12 cellular contexts compared by ENCODE assay signal in genomic region chrX:12210921-12211320, GRCh38.
DNase-seq lines count a peak whose midpoint lies in the region; ATAC-seq and TF ChIP-seq lines count a peak whose summit lies in the region.
"Had no signal": no experiment of that assay in that cellular context is flagged by ENCODE, and none has a peak within 500 bp of the region (broad histone marks: within the 10 kb centered on the region; RNA-seq: fewer than 3 reads in every experiment).

No MANE protein-coding gene starts in this region.

- H3K9me2 ChIP-seq in PC-3 (replicated peaks; ENCODE audit: low read length): no peaks in the 10 kb centered on the region

- H3F3A ChIP-seq in PC-3 (ENCODE audit: low read length, unreplicated experiment): no peaks in the 10 kb centered on the region

- H3K9me3 ChIP-seq in PC-3 (ENCODE audit: low read length) (no peaks in the 10 kb centered on the region), osteoblast (ENCODE audit: low read depth, low read length) (no peaks in the 10 kb centered on the region), WERI-Rb-1 (ENCODE audit: severe bottlenecking) (no peaks in the 10 kb centered on the region), ascending aorta (no peaks in the 10 kb centered on the region)
- H3K9me3 ChIP-seq: suprapubic skin had no signal

- H3K4me1 ChIP-seq in PC-3 (ENCODE audit: insufficient read depth, low read length): peaks cover 33% of the 10 kb centered on the region
- H3K4me1 ChIP-seq in osteoblast (ENCODE audit: insufficient read depth, low read length): peaks cover 12% of the 10 kb centered on the region
- no peaks in the 10 kb centered on the region for H3K4me1 ChIP-seq in ascending aorta
- H3K4me1 ChIP-seq: suprapubic skin had no signal

- peak overlapping the region; percentile 62 for H3K9ac ChIP-seq in PC-3 (ENCODE audit: low read length)

- H3K27ac ChIP-seq in PC-3 (ENCODE audit: low read length): peak overlapping the region; percentile 94
- H3K27ac ChIP-seq in epithelial cell of prostate: peak overlapping the region; percentile 81
- peak overlapping the region; percentile 79 for H3K27ac ChIP-seq in osteoblast (ENCODE audit: low read depth, low read length)
- H3K27ac ChIP-seq in WERI-Rb-1: no peak overlapping the region
- no peak overlapping the region for H3K27ac ChIP-seq in ascending aorta
- H3K27ac ChIP-seq: C4-2B, suprapubic skin had no signal

- H3K4me1 Mint-ChIP-seq in Calu3 (ENCODE audit: low read depth, unreplicated experiment): no peaks in the 10 kb centered on the region
- H3K4me1 Mint-ChIP-seq: activated T-helper 17 cell treated with anti-CD3 and anti-CD28 coated beads, Interleukin-2, amount 50 U/mL, for 72 hours had no signal

- TF ChIP-seq CTCF in PC-3 (conservative IDR thresholded peaks at IDR 0.05; ENCODE audit: low read depth, low read length) (no peak), osteoblast (IDR thresholded peaks at IDR 0.05; ENCODE audit: extremely low read depth, low read depth, low read length) (no peak), WERI-Rb-1 (IDR thresholded peaks at IDR 0.05; ENCODE audit: low read depth, low read length) (no peak), ascending aorta (IDR thresholded peaks at IDR 0.05) (no peak), Calu3 (IDR thresholded peaks at IDR 0.05; ENCODE audit: unreplicated experiment) (no peak)

- H4K20me1 ChIP-seq in PC-3 (ENCODE audit: low read length) (no peaks in the 10 kb centered on the region), osteoblast (ENCODE audit: insufficient read depth, low read length) (no peaks in the 10 kb centered on the region)

- ATAC-seq in PC-3: peak; percentile 80
- ATAC-seq: activated CD8-positive, alpha-beta T cell treated with anti-CD3 and anti-CD28 coated beads, Interleukin-2, amount 10 ng/mL, durations not matched to agents 7 days and 5 days; activated T-helper 17 cell treated with anti-CD3 and anti-CD28 coated beads, Interleukin-2, amount 50 U/mL, for 72 hours had no signal

- no peaks in the 10 kb centered on the region for H3K27me3 Mint-ChIP-seq in Calu3 (ENCODE audit: unreplicated experiment)
- H3K27me3 Mint-ChIP-seq: activated T-helper 17 cell treated with anti-CD3 and anti-CD28 coated beads, Interleukin-2, amount 50 U/mL, for 72 hours had no signal

- H3K4me2 ChIP-seq in PC-3 (ENCODE audit: low read length): peak overlapping the region; percentile 77
- peak overlapping the region; percentile 60 for H3K4me2 ChIP-seq in osteoblast (ENCODE audit: insufficient read depth, low read length)

- H3K4me3 ChIP-seq in PC-3 (ENCODE audit: low read length) (peak overlapping the region; percentile 44), osteoblast (ENCODE audit: insufficient read depth, low read length) (peak overlapping the region; percentile 39), WERI-Rb-1 (ENCODE audit: low read depth, low read length) (no peak overlapping the region), ascending aorta (no peak overlapping the region)
- H3K4me3 ChIP-seq: suprapubic skin had no signal

- no peak overlapping the region for H3K4me3 Mint-ChIP-seq in Calu3 (ENCODE audit: low read depth, unreplicated experiment)
- H3K4me3 Mint-ChIP-seq: activated CD8-positive, alpha-beta T cell treated with anti-CD3 and anti-CD28 coated beads, Interleukin-2, amount 10 ng/mL, durations not matched to agents 7 days and 5 days; activated T-helper 17 cell treated with anti-CD3 and anti-CD28 coated beads, Interleukin-2, amount 50 U/mL, for 72 hours had no signal

- H3K27me3 ChIP-seq in PC-3 (ENCODE audit: low read length): no peaks in the 10 kb centered on the region
- no peaks in the 10 kb centered on the region for H3K27me3 ChIP-seq in osteoblast (ENCODE audit: insufficient read depth, low read length)
- peaks cover 15% of the 10 kb centered on the region for H3K27me3 ChIP-seq in WERI-Rb-1 (ENCODE audit: insufficient read depth, low read depth, severe bottlenecking)
- H3K27me3 ChIP-seq in ascending aorta: no peaks in the 10 kb centered on the region
- H3K27me3 ChIP-seq: suprapubic skin had no signal

- intact Hi-C loops in PC-3 (cut with micrococcal nuclease): loop anchor here (1.0 to 5.0 kb wide), 3 partner anchors 14 to 72 kb away; no protein-coding TSS in a partner anchor
- intact Hi-C loops in ascending aorta (cut with DNase I): no loop called here
- intact Hi-C loops in Calu3 (cut with micrococcal nuclease; ENCODE audit: unreplicated experiment): no loop called here

- no peaks in the 10 kb centered on the region for H3K9me3 Mint-ChIP-seq in Calu3 (ENCODE audit: low read depth, unreplicated experiment)
- H3K9me3 Mint-ChIP-seq: activated T-helper 17 cell treated with anti-CD3 and anti-CD28 coated beads, Interleukin-2, amount 50 U/mL, for 72 hours had no signal

- H2AFZ ChIP-seq in PC-3 (ENCODE audit: low read length) (peak overlapping the region; percentile 70), osteoblast (ENCODE audit: low read length) (peak overlapping the region; percentile 60)

- no peaks in the 10 kb centered on the region for H3K36me3 Mint-ChIP-seq in Calu3 (ENCODE audit: insufficient read depth, unreplicated experiment)

- H3K36me3 ChIP-seq in PC-3 (ENCODE audit: low read depth, low read length): no peaks in the 10 kb centered on the region
- no peaks in the 10 kb centered on the region for H3K36me3 ChIP-seq in osteoblast (ENCODE audit: insufficient read depth, low read length)
- no peaks in the 10 kb centered on the region for H3K36me3 ChIP-seq in WERI-Rb-1
- H3K36me3 ChIP-seq in ascending aorta: no peaks in the 10 kb centered on the region
- H3K36me3 ChIP-seq: suprapubic skin had no signal

- H3K27ac Mint-ChIP-seq in Calu3 (ENCODE audit: unreplicated experiment): no peak overlapping the region
- H3K27ac Mint-ChIP-seq: activated CD8-positive, alpha-beta T cell treated with anti-CD3 and anti-CD28 coated beads, Interleukin-2, amount 10 ng/mL, durations not matched to agents 7 days and 5 days; activated T-helper 17 cell treated with anti-CD3 and anti-CD28 coated beads, Interleukin-2, amount 50 U/mL, for 72 hours had no signal

- peak; percentile 71 for DNase-seq in EH (ENCODE audit: low read depth)
- peak; percentile 84 for DNase-seq in PC-3
- peak; percentile 1 for DNase-seq in epithelial cell of prostate (ENCODE audit: low read depth, low spot score)
- no peak for DNase-seq in osteoblast (ENCODE audit: insufficient read length, low spot score, missing footprints)
- no peak for DNase-seq in WERI-Rb-1
- no peak for DNase-seq in ascending aorta (ENCODE audit: low spot score in 2 of 2)
- no peak for DNase-seq in Calu3
- no peak for DNase-seq in central memory CD4-positive, alpha-beta T cell
- DNase-seq: activated CD8-positive, alpha-beta T cell treated with anti-CD3 and anti-CD28 coated beads, Interleukin-2, amount 10 ng/mL, durations not matched to agents 7 days and 5 days had no signal

- H3K79me2 ChIP-seq in PC-3 (ENCODE audit: low read length): no peaks in the 10 kb centered on the region
- H3K79me2 ChIP-seq in osteoblast (ENCODE audit: insufficient read depth, low read length): no peaks in the 10 kb centered on the region

- CTCF ChIA-PET in PC-3 (lab: Charles Lee): no interaction called here
- CTCF ChIA-PET in Calu3 (lab: Charles Lee): no interaction called here

- BruUV-seq in PC-3 (replicated peaks; lab: Mats Ljungman, UMichigan) (no TSS peak), Calu3 (replicated peaks; lab: Mats Ljungman, UMichigan) (no TSS peak)

- POLR2A ChIA-PET in PC-3 (lab: Charles Lee; ENCODE audit: unreplicated experiment): interaction anchor here (0.6 to 0.7 kb wide), 2 partner anchors 24 to 39 kb away, joined by 3 to 7 read pairs; no protein-coding TSS in a partner anchor

Comparison
In these comparisons a context has a peak if more than half of its experiments do, and no peak if none do; other contexts are left out.
1. DNase-seq: peak in EH (single experiment), PC-3 (single experiment) and epithelial cell of prostate (single experiment); none in osteoblast (single experiment), WERI-Rb-1 (single experiment), ascending aorta (0 of 2), Calu3 (single experiment) and central memory CD4-positive, alpha-beta T cell (single experiment).
2. H3K27ac ChIP-seq: peak in PC-3 (single experiment), epithelial cell of prostate (single experiment) and osteoblast (single experiment); none in WERI-Rb-1 (single experiment) and ascending aorta (0 of 2).
3. H3K4me3 ChIP-seq: peak in PC-3 (single experiment) and osteoblast (single experiment); none in WERI-Rb-1 (single experiment) and ascending aorta (0 of 2).